Comparison of ENCODE assay signal across 8 cellular contexts in genomic region chr6:26597389-26597766, GRCh38. TPM values are rescaled to one million over a fixed set of nuclear protein-coding genes. Genes with fewer than 3 reads are reported as not detected.
A peak's percentile ranks its signal among the peaks of the same experiment; 100 is the strongest.
DNase-seq lines count a peak whose midpoint lies in the region; ATAC-seq and TF ChIP-seq lines count a peak whose summit lies in the region.

No MANE protein-coding gene starts in this region.

- H3K4me3 ChIP-seq in CD4-positive, CD25-positive, alpha-beta regulatory T cell (ENCODE audit: low read depth, low read length): peak overlapping the region; percentile 95
- peak overlapping the region; percentile 99 for H3K4me3 ChIP-seq in PC-3 (ENCODE audit: low read length)
- peak overlapping the region; percentile 78 to 98 (median 92) for H3K4me3 ChIP-seq in fibroblast of lung (replicated peaks in 1 of 4; ENCODE audit: control extremely low read depth in 1 of 4, insufficient read depth in 1 of 4, low read depth in 3 of 4, low read length in 4 of 4)
- H3K4me3 ChIP-seq in trophoblast cell (ENCODE audit: low read depth, low read length): peak overlapping the region; percentile 99

- peaks cover 6% of the 10 kb centered on the region for H3K27me3 Mint-ChIP-seq in CD4-positive, CD25-positive, alpha-beta regulatory T cell

- peak overlapping the region; percentile 96 for H3K9ac ChIP-seq in PC-3 (ENCODE audit: low read length)
- peak overlapping the region; percentile 87 for H3K9ac ChIP-seq in fibroblast of lung (ENCODE audit: insufficient read depth, low read length)
- peak overlapping the region; percentile 97 for H3K9ac ChIP-seq in trophoblast cell (ENCODE audit: low read length)

- H3F3A ChIP-seq in PC-3 (ENCODE audit: low read length, unreplicated experiment): peaks cover 5% of the 10 kb centered on the region

- peak overlapping the region; percentile 100 for H4K8ac ChIP-seq in trophoblast cell (ENCODE audit: low read depth, low read length)

- intact Hi-C loops in PC-3 (cut with micrococcal nuclease): loop anchor here (5.0 kb wide), 1 partner anchor 535 kb away; a partner anchor contains a TSS

- peaks cover 24% of the 10 kb centered on the region for H3K27me3 ChIP-seq in CD4-positive, CD25-positive, alpha-beta regulatory T cell (ENCODE audit: control insufficient read depth, insufficient read depth, low read length)
- H3K27me3 ChIP-seq in PC-3 (ENCODE audit: low read length) (no peaks in the 10 kb centered on the region), fibroblast of lung (ENCODE audit: control insufficient read depth, insufficient read depth, low read length) (no peaks in the 10 kb centered on the region), trophoblast cell (ENCODE audit: insufficient read depth, low read length) (no peaks in the 10 kb centered on the region)

- TF ChIP-seq CTCF in PC-3 (conservative IDR thresholded peaks at IDR 0.05; ENCODE audit: low read depth, low read length) (no peak), fibroblast of lung (conservative IDR thresholded peaks at IDR 0.05 in 1 of 2, IDR thresholded peaks at IDR 0.05 in 1 of 2; ENCODE audit: low read depth in 1 of 2, low read length in 2 of 2) (no peak)

- H3K18ac ChIP-seq in trophoblast cell (ENCODE audit: low read length): no peak overlapping the region

- ATAC-seq in CD4-positive, CD25-positive, alpha-beta regulatory T cell (ENCODE audit: low read depth in 2 of 2): no peak
- ATAC-seq in PC-3: no peak
- ATAC-seq in GM21528 (IDR thresholded peaks at IDR 0.05; ENCODE audit: low FRiP score, unreplicated experiment): no peak
- ATAC-seq in HG03460 (IDR thresholded peaks at IDR 0.05; ENCODE audit: unreplicated experiment): no peak
- no peak for ATAC-seq in HG03342 (IDR thresholded peaks at IDR 0.05; ENCODE audit: unreplicated experiment)

- no peaks in the 10 kb centered on the region for H3K9me3 ChIP-seq in CD4-positive, CD25-positive, alpha-beta regulatory T cell (ENCODE audit: control insufficient read depth in 2 of 2, low read length in 2 of 2)
- no peaks in the 10 kb centered on the region for H3K9me3 ChIP-seq in PC-3 (ENCODE audit: low read length)
- H3K9me3 ChIP-seq in fibroblast of lung (ENCODE audit: control insufficient read depth, insufficient read depth, low read depth, low read length): no peaks in the 10 kb centered on the region
- H3K9me3 ChIP-seq in trophoblast cell (ENCODE audit: insufficient read depth, low read depth, low read length): no peaks in the 10 kb centered on the region

- H3K4me1 Mint-ChIP-seq in CD4-positive, CD25-positive, alpha-beta regulatory T cell: peaks cover 0 to 26% (median 17%) of the 10 kb centered on the region in 4 donors

- peaks cover 5% of the 10 kb centered on the region for H3K79me1 ChIP-seq in trophoblast cell (ENCODE audit: low read length)

- H3K23ac ChIP-seq in trophoblast cell (ENCODE audit: low read length): no peak overlapping the region

- POLR2A ChIA-PET in PC-3 (lab: Charles Lee; ENCODE audit: unreplicated experiment): no interaction called here

- peak overlapping the region; percentile 84 for H2AK5ac ChIP-seq in trophoblast cell (ENCODE audit: low read length)

- no peak overlapping the region for H2BK120ac ChIP-seq in trophoblast cell (ENCODE audit: insufficient read depth, low read length, poor library complexity)

- H4K12ac ChIP-seq in trophoblast cell (ENCODE audit: low read depth, low read length): no peak overlapping the region

- DNase-seq in CD4-positive, CD25-positive, alpha-beta regulatory T cell: no peak
- DNase-seq in PC-3 (no peak), fibroblast of lung (ENCODE audit: low read depth in 2 of 2) (no peak), trophoblast cell (peak in 1 of 2 donors; percentile 5), occipital lobe (lab: John Stamatoyannopoulos, UW) (no peak)

- peaks cover 28% of the 10 kb centered on the region for H3K4me1 ChIP-seq in CD4-positive, CD25-positive, alpha-beta regulatory T cell (ENCODE audit: control insufficient read depth, insufficient read depth, low read length, poor library complexity, severe bottlenecking)
- H3K4me1 ChIP-seq in PC-3 (ENCODE audit: insufficient read depth, low read length) (peaks cover 10% of the 10 kb centered on the region; the same call in 1 of the 2 replicates), fibroblast of lung (ENCODE audit: control insufficient read depth, extremely low read depth, insufficient read depth, low read length) (peaks cover 2% of the 10 kb centered on the region), trophoblast cell (ENCODE audit: control insufficient read depth in 1 of 2, insufficient read depth in 2 of 2, low read length in 2 of 2) (peaks cover 3 to 9% of the 10 kb centered on the region in 2 experiments)

- H3K27ac Mint-ChIP-seq in CD4-positive, CD25-positive, alpha-beta regulatory T cell: no peak overlapping the region

- H3K79me2 ChIP-seq in PC-3 (ENCODE audit: low read length) (peaks cover 21% of the 10 kb centered on the region), fibroblast of lung (ENCODE audit: control insufficient read depth, insufficient read depth, low read length) (peaks cover 14% of the 10 kb centered on the region), trophoblast cell (ENCODE audit: control insufficient read depth, insufficient read depth, low read length, poor library complexity) (peaks cover 6% of the 10 kb centered on the region)

- no peak overlapping the region for H2BK5ac ChIP-seq in trophoblast cell (ENCODE audit: low read depth, low read length, poor library complexity)

- H3K4me2 ChIP-seq in PC-3 (ENCODE audit: low read length) (peak overlapping the region; percentile 96), fibroblast of lung (ENCODE audit: extremely low read depth, insufficient read depth, low read length) (peak overlapping the region; percentile 96), trophoblast cell (ENCODE audit: low read length) (peak overlapping the region; percentile 82)

- H3K4ac ChIP-seq in trophoblast cell (ENCODE audit: low read depth, low read length): peak overlapping the region; percentile 99

- no TSS peak for BruUV-seq in PC-3 (replicated peaks; lab: Mats Ljungman, UMichigan)

- CTCF ChIA-PET in PC-3 (lab: Charles Lee): no interaction called here

- no CpG with 5 or more reads among the region's 10 CpGs for WGBS in trophoblast cell (ENCODE audit: extremely low coverage, insufficient coverage, insufficient read length)

- H2AFZ ChIP-seq in PC-3 (ENCODE audit: low read length) (peak overlapping the region; percentile 80), fibroblast of lung (ENCODE audit: low read length) (no peak overlapping the region), trophoblast cell (ENCODE audit: insufficient read depth, low read length, poor library complexity) (no peak overlapping the region)

- H4K20me1 ChIP-seq in PC-3 (ENCODE audit: low read length): no peaks in the 10 kb centered on the region
- H4K20me1 ChIP-seq in fibroblast of lung (ENCODE audit: control insufficient read depth, extremely low read depth, insufficient read depth, low read length): no peaks in the 10 kb centered on the region

- no peaks in the 10 kb centered on the region for H3K9me2 ChIP-seq in PC-3 (replicated peaks; ENCODE audit: low read length)

- no peak overlapping the region for H2BK12ac ChIP-seq in trophoblast cell (ENCODE audit: low read length)

- peak overlapping the region; percentile 90 for H3K27ac ChIP-seq in CD4-positive, CD25-positive, alpha-beta regulatory T cell (ENCODE audit: insufficient read depth, low read length, poor library complexity, severe bottlenecking)
- H3K27ac ChIP-seq in PC-3 (ENCODE audit: low read length): no peak overlapping the region; the same call in 1 of the 2 replicates
- peak overlapping the region; percentile 87 for H3K27ac ChIP-seq in fibroblast of lung (ENCODE audit: insufficient read depth, low read length)
- no peak overlapping the region for H3K27ac ChIP-seq in trophoblast cell (ENCODE audit: low read depth, low read length)

- no peak overlapping the region for H3K14ac ChIP-seq in trophoblast cell (ENCODE audit: low read length)

- no peak overlapping the region for H3K4me3 Mint-ChIP-seq in CD4-positive, CD25-positive, alpha-beta regulatory T cell

- H4K91ac ChIP-seq in trophoblast cell (ENCODE audit: low read depth, low read length): peak overlapping the region; percentile 75

- no peaks in the 10 kb centered on the region for H3K9me3 Mint-ChIP-seq in CD4-positive, CD25-positive, alpha-beta regulatory T cell

- H3K36me3 Mint-ChIP-seq in CD4-positive, CD25-positive, alpha-beta regulatory T cell: peaks cover 19% of the 10 kb centered on the region

- peaks cover 21% of the 10 kb centered on the region for H3K36me3 ChIP-seq in CD4-positive, CD25-positive, alpha-beta regulatory T cell (ENCODE audit: control insufficient read depth, insufficient read depth, low read length)
- H3K36me3 ChIP-seq in PC-3 (ENCODE audit: low read depth, low read length): peaks cover 12% of the 10 kb centered on the region
- H3K36me3 ChIP-seq in fibroblast of lung (ENCODE audit: control insufficient read depth, insufficient read depth, low read length): peaks cover 2% of the 10 kb centered on the region
- peaks cover 9 to 15% of the 10 kb centered on the region in 2 experiments for H3K36me3 ChIP-seq in trophoblast cell (ENCODE audit: control insufficient read depth in 1 of 2, insufficient read depth in 2 of 2, low read length in 2 of 2)

RNA-seq across cellular contexts. Expression of gene ABT1, which starts 0.6 kb away (rescaled TPM):
- total RNA-seq in CD4-positive, CD25-positive, alpha-beta regulatory T cell: 29.4 TPM
- 10 to 100 TPM; 53.7 to 64.0 (median 57.9) TPM for polyA plus RNA-seq in CD4-positive, CD25-positive, alpha-beta regulatory T cell
- 26.9 and 33.7 TPM in 2 replicates for total RNA-seq in PC-3 (2014; rRNA removed)
- total RNA-seq in fibroblast of lung: 13.1 and 13.4 TPM in 2 replicates
- 8.3 and 9.9 TPM in 2 replicates for polyA plus RNA-seq in fibroblast of lung
- 7.7 and 12.6 TPM in 2 replicates for polyA plus RNA-seq in fibroblast of lung (2012)
- polyA minus RNA-seq in fibroblast of lung (ENCODE audit: low replicate concordance): 9.5 and 10.8 TPM in 2 replicates
- 18.2 and 18.3 TPM in 2 replicates for polyA plus RNA-seq in trophoblast cell (2013)
- 10.9 TPM for total RNA-seq in occipital lobe

RNA-seq across cellular contexts. Expression of gene HMGN4, which starts 59.2 kb away (rescaled TPM):
- 59.5 TPM for total RNA-seq in CD4-positive, CD25-positive, alpha-beta regulatory T cell
- 100 to 1,000 TPM; 177 to 214 (median 197) TPM for polyA plus RNA-seq in CD4-positive, CD25-positive, alpha-beta regulatory T cell
- total RNA-seq in PC-3 (2014; rRNA removed): 54.8 and 57.5 TPM in 2 replicates
- total RNA-seq in fibroblast of lung: 90.4 and 111 TPM in 2 replicates
- 58.7 and 74.9 TPM in 2 replicates for polyA plus RNA-seq in fibroblast of lung
- polyA plus RNA-seq in fibroblast of lung (2012): 50.1 and 58.4 TPM in 2 replicates
- 6.0 and 7.6 TPM in 2 replicates for polyA minus RNA-seq in fibroblast of lung (ENCODE audit: low replicate concordance)
- 24.2 and 24.8 TPM in 2 replicates for polyA plus RNA-seq in trophoblast cell (2013)
- total RNA-seq in occipital lobe: 65.8 TPM

Comparison
In these comparisons a context has a peak if more than half of its experiments do, and no peak if none do; other contexts are left out.
1. H3K27ac ChIP-seq: peak in CD4-positive, CD25-positive, alpha-beta regulatory T cell (single experiment) and fibroblast of lung (single experiment); none in PC-3 (single experiment) and trophoblast cell (single experiment).
2. Peak in every context shown above with its lines, with median percentiles within 50 percentile points of each other: H3K4me3 ChIP-seq, H3K4me2 ChIP-seq and H3K9ac ChIP-seq.